In the genomic region with DNA sequence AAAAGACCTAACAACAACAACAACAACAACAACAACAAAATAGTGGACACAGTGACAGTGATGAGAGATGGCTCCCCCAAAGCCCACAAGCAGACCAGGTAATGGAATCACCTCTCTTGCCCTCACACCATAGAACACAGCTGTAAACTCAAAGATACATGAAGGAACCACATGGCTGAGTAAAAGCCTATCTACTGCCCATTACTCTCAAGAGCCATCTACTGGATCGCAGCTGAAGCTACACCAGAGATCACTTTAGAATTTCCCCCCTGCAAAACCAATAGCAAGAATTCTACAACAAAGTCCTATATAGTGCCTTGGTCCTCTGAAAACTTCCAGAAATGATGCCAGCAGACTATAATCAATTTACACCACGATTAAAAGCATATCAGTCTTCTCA, we compare ENCODE assay signal across 9 cellular contexts.
A peak's percentile ranks its signal among the peaks of the same experiment; 100 is the strongest.
DNase-seq lines count a peak whose midpoint lies in the region; ATAC-seq and TF ChIP-seq lines count a peak whose summit lies in the region.
"Had no signal": no experiment of that assay in that cellular context is flagged by ENCODE, and none has a peak within 500 bp of the region (broad histone marks: within the 10 kb centered on the region; RNA-seq: fewer than 3 reads in every experiment).

No MANE protein-coding gene starts in this region.

- TF ChIP-seq CTCF in WERI-Rb-1 (IDR thresholded peaks at IDR 0.05; ENCODE audit: low read depth, low read length) (peak; percentile 60), left lung (IDR thresholded peaks at IDR 0.05) (no peak)

- H3K4me3 Mint-ChIP-seq in natural killer cell treated with Interleukin-12 subunit alpha and Interleukin-12 subunit beta and Interleukin-15 and Interleukin-18, amount 100 ng/mL, for 72 hours, result no peak overlapping the region

- H3K9me3 ChIP-seq in Karpas-422 (ENCODE audit: low read length), result no peaks in the 10 kb centered on the region
- H3K9me3 ChIP-seq in WERI-Rb-1 (ENCODE audit: severe bottlenecking), result no peaks in the 10 kb centered on the region
- peaks cover 0 to 13% of the 10 kb centered on the region in 2 donors for H3K9me3 ChIP-seq in left lung
- 0 out of 2 replicates have a peak, but pooled peaks cover 2% of the 10 kb centered on the region for H3K9me3 ChIP-seq in MG63

- H3K4me3 ChIP-seq in Karpas-422 (ENCODE audit: low read length), result no peak overlapping the region
- no peak overlapping the region for H3K4me3 ChIP-seq in WERI-Rb-1 (ENCODE audit: low read depth, low read length)
- H3K4me3 ChIP-seq in left lung, result no peak overlapping the region
- no peak overlapping the region for H3K4me3 ChIP-seq in MG63

- no peaks in the 10 kb centered on the region for H4K20me1 ChIP-seq in Karpas-422 (ENCODE audit: insufficient read depth, low read depth, low read length)

- no peaks in the 10 kb centered on the region for H3K27me3 Mint-ChIP-seq in natural killer cell treated with Interleukin-12 subunit alpha and Interleukin-12 subunit beta and Interleukin-15 and Interleukin-18, amount 100 ng/mL, for 72 hours

- H3K27ac ChIP-seq in Karpas-422 (ENCODE audit: low read length) (no peak overlapping the region), WERI-Rb-1 (no peak overlapping the region), left lung (no peak overlapping the region)

- no peak overlapping the region for H2AFZ ChIP-seq in Karpas-422 (ENCODE audit: low read length)

- H3K9me3 Mint-ChIP-seq in natural killer cell treated with Interleukin-12 subunit alpha and Interleukin-12 subunit beta and Interleukin-15 and Interleukin-18, amount 100 ng/mL, for 72 hours, result peaks cover 49% of the 10 kb centered on the region

- H3K4me2 ChIP-seq in Karpas-422 (ENCODE audit: low read depth, low read length, poor library complexity, severe bottlenecking), result no peak overlapping the region

- peak; percentile 27 for DNase-seq in ELF-1 (ENCODE audit: low read depth, low spot score)
- peak; percentile 58 for DNase-seq in Karpas-422
- no peak for DNase-seq in WERI-Rb-1
- DNase-seq in left lung, result no peak
- no peak for DNase-seq in NCI-H345 treated with DMSO at 0.1 percent for 48 hours (lab: John Stamatoyannopoulos, UW; ENCODE audit: unreplicated experiment)
- no peak for DNase-seq in MG63
- no peak for DNase-seq in natural killer cell treated with Interleukin-12 subunit alpha and Interleukin-12 subunit beta and Interleukin-15 and Interleukin-18, amount 100 ng/mL, for 72 hours (ENCODE audit: low spot score)
- DNase-seq: activated T-cell treated with anti-CD3 and anti-CD28 coated beads for 4 hours, NCI-H2227 treated with DMSO at 0.1 percent for 48 hours had no signal

- peak; percentile 53 for ATAC-seq in left lung
- ATAC-seq in natural killer cell treated with Interleukin-12 subunit alpha and Interleukin-12 subunit beta and Interleukin-15 and Interleukin-18, amount 100 ng/mL, for 72 hours, result no peak

- intact Hi-C loops in left lung (cut with DNase I), result no loop called here

- no peak overlapping the region for H3K9ac ChIP-seq in Karpas-422 (ENCODE audit: low read length)

- H3K4me1 Mint-ChIP-seq in natural killer cell treated with Interleukin-12 subunit alpha and Interleukin-12 subunit beta and Interleukin-15 and Interleukin-18, amount 100 ng/mL, for 72 hours (ENCODE audit: low read depth in 2 of 2), result no peaks in the 10 kb centered on the region

- H3K79me2 ChIP-seq in Karpas-422 (ENCODE audit: low read length), result no peaks in the 10 kb centered on the region

- H3K36me3 ChIP-seq in Karpas-422 (ENCODE audit: insufficient read depth, low read length) (no peaks in the 10 kb centered on the region), WERI-Rb-1 (no peaks in the 10 kb centered on the region), left lung (no peaks in the 10 kb centered on the region), MG63 (no peaks in the 10 kb centered on the region)

- H3K4me1 ChIP-seq in Karpas-422 (ENCODE audit: low read length), result peaks cover 13% of the 10 kb centered on the region
- no peaks in the 10 kb centered on the region for H3K4me1 ChIP-seq in left lung

- H3K27me3 ChIP-seq in Karpas-422 (ENCODE audit: low read length) (no peaks in the 10 kb centered on the region), WERI-Rb-1 (ENCODE audit: insufficient read depth, low read depth, severe bottlenecking) (no peaks in the 10 kb centered on the region), left lung (no peaks in the 10 kb centered on the region), MG63 (no peaks in the 10 kb centered on the region)

- no peak overlapping the region for H3K27ac Mint-ChIP-seq in natural killer cell treated with Interleukin-12 subunit alpha and Interleukin-12 subunit beta and Interleukin-15 and Interleukin-18, amount 100 ng/mL, for 72 hours

- H3K36me3 Mint-ChIP-seq in natural killer cell treated with Interleukin-12 subunit alpha and Interleukin-12 subunit beta and Interleukin-15 and Interleukin-18, amount 100 ng/mL, for 72 hours, result peaks cover 33% of the 10 kb centered on the region

- no peaks in the 10 kb centered on the region for H3K9me2 ChIP-seq in Karpas-422 (replicated peaks; ENCODE audit: insufficient read depth, low read length)

Comparison
In these comparisons a context has a peak if more than half of its experiments do, and no peak if none do; other contexts are left out.
1. DNase-seq: peak in ELF-1 (single experiment) and Karpas-422 (single experiment); none in WERI-Rb-1 (single experiment), left lung (0 of 2), NCI-H345 treated with DMSO at 0.1 percent for 48 hours (single experiment), MG63 (single experiment) and natural killer cell treated with Interleukin-12 subunit alpha and Interleukin-12 subunit beta and Interleukin-15 and Interleukin-18, amount 100 ng/mL, for 72 hours (single experiment).